Comparison of ENCODE assay signal across 8 cellular contexts in genomic region chr2:172972005-172972619, GRCh38.
DNase-seq lines count a peak whose midpoint lies in the region; ATAC-seq and TF ChIP-seq lines count a peak whose summit lies in the region.

No MANE protein-coding gene starts in this region.

- no peaks in the 10 kb centered on the region for H3K36me3 ChIP-seq in RWPE2 (ENCODE audit: low read depth)
- no peaks in the 10 kb centered on the region for H3K36me3 ChIP-seq in stomach

- TF ChIP-seq POLR2A in stomach (IDR thresholded peaks at IDR 0.05) = no peak

- no peak overlapping the region for H3K4me3 ChIP-seq in RWPE2 (ENCODE audit: severe bottlenecking)
- no peak overlapping the region for H3K4me3 ChIP-seq in stomach

- 47 to 59% (median 51%) methylated on average over 12 of the region's 12 CpGs for WGBS in stomach, 5 donors

- no peaks in the 10 kb centered on the region for H3K27me3 ChIP-seq in RWPE2 (ENCODE audit: insufficient read depth, poor library complexity, severe bottlenecking)
- peaks cover 0 to 3% (median 0%) of the 10 kb centered on the region in 3 donors for H3K27me3 ChIP-seq in stomach

- TF ChIP-seq CTCF in RWPE2 (IDR thresholded peaks at IDR 0.05; ENCODE audit: poor library complexity, severe bottlenecking) (peak; percentile 94), stomach (IDR thresholded peaks at IDR 0.05) (peak in 4 of 7 experiments; percentile 26 to 88 (median 63))

- peak; percentile 46 for DNase-seq in Daoy (ENCODE audit: low read depth)
- DNase-seq in RWPE2 (ENCODE audit: low spot score) = no peak
- peak; percentile 29 for DNase-seq in astrocyte of the hippocampus (ENCODE audit: low read depth, low spot score)
- peak; percentile 53 for DNase-seq in left kidney (ENCODE audit: low read depth, low spot score)
- DNase-seq in stomach = peak; percentile 57

- H3K4me1 ChIP-seq in RWPE2 (ENCODE audit: insufficient read depth, poor library complexity, severe bottlenecking) (no peaks in the 10 kb centered on the region), stomach (peaks cover 6 to 13% (median 10%) of the 10 kb centered on the region in 4 donors)

- no peaks in the 10 kb centered on the region for H3K9me3 ChIP-seq in RWPE2 (ENCODE audit: severe bottlenecking)
- H3K9me3 ChIP-seq in stomach = no peaks in the 10 kb centered on the region

- TF ChIP-seq EP300 in stomach (IDR thresholded peaks at IDR 0.05) = no peak

- ATAC-seq in HG02678 (IDR thresholded peaks at IDR 0.05; ENCODE audit: unreplicated experiment) (peak; percentile 71), RWPE2 (ENCODE audit: low read depth) (peak; percentile 81), GM19467 (IDR thresholded peaks at IDR 0.05; ENCODE audit: unreplicated experiment) (no peak), GM19395 (IDR thresholded peaks at IDR 0.05; ENCODE audit: unreplicated experiment) (no peak)

- intact Hi-C loops in stomach (cut with DNase I; ENCODE audit: low total_unique reads) = no loop called here

- H3K27ac ChIP-seq in RWPE2 (ENCODE audit: poor library complexity, severe bottlenecking) = no peak overlapping the region
- no peak overlapping the region for H3K27ac ChIP-seq in stomach

Comparison
In these comparisons a context has a peak if more than half of its experiments do, and no peak if none do; other contexts are left out.
1. ATAC-seq: peak in HG02678 (single experiment) and RWPE2 (single experiment); none in GM19467 (single experiment) and GM19395 (single experiment).